1 cellular context compared by ENCODE assay signal in the genomic region with DNA sequence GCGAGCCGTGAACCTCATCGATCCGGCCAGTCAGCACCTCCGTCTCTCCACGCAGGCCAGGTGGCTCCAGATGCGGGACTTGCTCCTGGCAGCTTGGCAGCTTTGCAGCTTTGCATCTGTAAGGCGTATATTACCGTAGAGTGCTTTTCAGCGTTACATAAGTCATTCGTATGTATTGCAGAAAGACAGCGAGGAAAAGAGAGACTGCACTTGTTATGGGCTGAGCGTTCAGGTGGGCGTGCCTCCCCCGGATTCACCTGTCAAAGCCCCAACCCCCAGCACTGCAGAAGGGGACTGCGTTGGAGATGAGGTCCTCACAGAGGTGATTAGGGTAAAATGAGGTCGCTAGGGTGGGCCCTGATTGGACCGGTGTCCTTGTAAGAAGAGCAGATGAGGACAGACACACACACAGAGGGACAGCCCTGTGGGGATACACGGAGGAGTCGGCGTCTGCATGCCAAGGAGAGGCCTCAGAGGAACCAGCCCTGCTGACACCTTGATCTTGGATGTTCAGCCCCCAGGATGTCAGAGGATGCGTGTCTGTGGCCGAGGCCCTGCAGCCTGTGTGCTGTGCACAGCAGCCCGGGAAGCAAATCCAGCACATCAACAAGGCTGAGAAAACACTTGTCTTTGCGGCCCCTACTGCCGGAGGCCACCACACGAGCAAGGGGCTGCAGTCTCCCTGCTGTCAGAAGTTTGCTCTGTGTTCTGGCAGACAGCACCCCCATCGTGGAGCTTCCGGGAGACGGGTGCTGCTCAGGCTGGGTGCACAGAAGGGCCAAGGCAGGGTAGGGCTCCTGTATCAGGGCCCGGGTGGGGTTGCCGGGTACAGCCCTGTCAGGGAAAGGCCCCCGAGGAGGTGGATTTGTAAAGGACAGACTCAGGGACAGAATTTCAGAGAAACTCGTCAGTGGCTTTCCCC.
TF ChIP-seq lines count a peak whose summit lies in the region.

No MANE protein-coding gene starts in this region.

TF ChIP-seq in GM12878, 131 proteins besides CTCF, POLR2A, EP300 and RAD21 (continued from another document):
- TF ChIP-seq CEBPB (IDR thresholded peaks at IDR 0.05; ENCODE audit: borderline replicate concordance in 1 of 2, low read depth in 2 of 2, low read length in 2 of 2) (no peak), SMARCA5 (IDR thresholded peaks at IDR 0.05) (0 out of 2 replicates have a peak, but pooled peaks have one; percentile 17), CREM (IDR thresholded peaks at IDR 0.05; ENCODE audit: low read depth) (no peak), USF2 (IDR thresholded peaks at IDR 0.05; ENCODE audit: borderline replicate concordance, low read depth, low read length) (no peak), FOXM1 (IDR thresholded peaks at IDR 0.05; ENCODE audit: low read depth, low read length) (no peak), BHLHE40 (IDR thresholded peaks at IDR 0.05; ENCODE audit: borderline replicate concordance in 1 of 2, low read depth in 2 of 2, low read length in 1 of 2) (no peak)
- TF ChIP-seq, protein P1, sequence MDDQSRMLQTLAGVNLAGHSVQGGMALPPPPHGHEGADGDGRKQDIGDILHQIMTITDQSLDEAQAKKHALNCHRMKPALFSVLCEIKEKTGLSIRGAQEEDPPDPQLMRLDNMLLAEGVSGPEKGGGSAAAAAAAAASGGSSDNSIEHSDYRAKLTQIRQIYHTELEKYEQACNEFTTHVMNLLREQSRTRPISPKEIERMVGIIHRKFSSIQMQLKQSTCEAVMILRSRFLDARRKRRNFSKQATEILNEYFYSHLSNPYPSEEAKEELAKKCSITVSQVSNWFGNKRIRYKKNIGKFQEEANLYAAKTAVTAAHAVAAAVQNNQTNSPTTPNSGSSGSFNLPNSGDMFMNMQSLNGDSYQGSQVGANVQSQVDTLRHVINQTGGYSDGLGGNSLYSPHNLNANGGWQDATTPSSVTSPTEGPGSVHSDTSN (IDR thresholded peaks at IDR 0.05; ENCODE audit: insufficient replicate concordance, low read depth, low read length), result no peak
